In the genomic region with DNA sequence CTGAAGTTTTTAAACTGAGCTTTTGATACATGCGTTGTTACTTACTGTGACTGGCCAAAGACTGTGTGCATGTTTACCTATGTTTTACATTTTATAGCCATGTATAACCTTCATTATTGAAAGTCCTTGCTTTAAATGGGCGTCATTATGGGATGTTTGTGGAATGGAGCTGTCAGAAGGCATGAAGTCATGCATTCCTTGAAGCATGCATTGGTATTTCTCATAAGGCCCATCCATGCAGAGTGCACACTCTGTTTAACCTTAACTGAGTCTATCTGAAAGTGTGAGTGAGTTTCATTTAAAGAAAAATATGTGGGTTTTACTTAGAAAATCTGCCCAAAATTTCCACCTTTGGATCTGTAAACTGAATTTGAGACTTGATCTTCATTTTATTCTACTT, we compare ENCODE assay signal across 11 cellular contexts. TPM values are rescaled to one million over a fixed set of nuclear protein-coding genes. Genes with fewer than 3 reads are reported as not detected.
A peak's percentile ranks its signal among the peaks of the same experiment; 100 is the strongest.
DNase-seq lines count a peak whose midpoint lies in the region; ATAC-seq and TF ChIP-seq lines count a peak whose summit lies in the region.
"Had no signal": no experiment of that assay in that cellular context is flagged by ENCODE, and none has a peak within 500 bp of the region (broad histone marks: within the 10 kb centered on the region; RNA-seq: fewer than 3 reads in every experiment).

No MANE protein-coding gene starts in this region.

- H3K27ac ChIP-seq in body of pancreas: peak overlapping the region; percentile 7 to 90 (median 78)
- peak overlapping the region; percentile 47 for H3K27ac ChIP-seq in mesodermal cell (ENCODE audit: low read depth, low read length, severe bottlenecking)
- H3K27ac ChIP-seq in upper lobe of left lung: peak overlapping the region in 3 of 4 donors; percentile 32 to 68 (median 60)
- H3K27ac ChIP-seq: VCaP had no signal

- H3K9me3 ChIP-seq in body of pancreas (no peaks in the 10 kb centered on the region), mesodermal cell (ENCODE audit: control insufficient read depth, low read length) (no peaks in the 10 kb centered on the region), upper lobe of left lung (no peaks in the 10 kb centered on the region)

- no peak overlapping the region for H3K4me3 ChIP-seq in body of pancreas
- H3K4me3 ChIP-seq in mesodermal cell (ENCODE audit: extremely low read depth, insufficient read depth, low read length, poor library complexity, severe bottlenecking): no peak overlapping the region
- H3K4me3 ChIP-seq in upper lobe of left lung: no peak overlapping the region

- H3K27me3 ChIP-seq in body of pancreas: no peaks in the 10 kb centered on the region
- no peaks in the 10 kb centered on the region for H3K27me3 ChIP-seq in upper lobe of left lung

- DNase-seq in activated T-cell treated with anti-CD3 and anti-CD28 coated beads, Interleukin-2, amount 50 U/mL, for 72 hours: no peak
- DNase-seq in activated T-cell treated with anti-CD3 and anti-CD28 coated beads, Interleukin-2, amount 50 U/mL, for 48 hours: no peak
- DNase-seq in body of pancreas: no peak
- DNase-seq in upper lobe of left lung: no peak
- no peak for DNase-seq in Kasumi-1 (lab: John Stamatoyannopoulos, UW)
- no peak for DNase-seq in CD14-positive monocyte (ENCODE audit: low spot score)
- DNase-seq: MV-4-11, posterior cingulate gyrus had no signal

- TF ChIP-seq CTCF in body of pancreas (IDR thresholded peaks at IDR 0.05): no peak
- TF ChIP-seq CTCF in upper lobe of left lung (IDR thresholded peaks at IDR 0.05): no peak
- no peak for TF ChIP-seq CTCF in CD14-positive monocyte (IDR thresholded peaks at IDR 0.05)

- H3K4me1 Mint-ChIP-seq in activated T-cell treated with anti-CD3 and anti-CD28 coated beads, Interleukin-2, amount 50 U/mL, for 72 hours (ENCODE audit: low read depth): peaks cover 96% of the 10 kb centered on the region
- peaks cover 79% of the 10 kb centered on the region for H3K4me1 Mint-ChIP-seq in CD14-positive monocyte

- TF ChIP-seq EP300 in upper lobe of left lung (IDR thresholded peaks at IDR 0.05): no peak

- intact Hi-C loops in body of pancreas (cut with DNase I): no loop called here
- intact Hi-C loops in CD14-positive monocyte (cut with micrococcal nuclease): no loop called here

- ATAC-seq in activated T-cell treated with anti-CD3 and anti-CD28 coated beads, Interleukin-2, amount 50 U/mL, for 72 hours (replicated peaks in 1 of 2): peak in 1 of 2 donors; percentile 18
- ATAC-seq in body of pancreas (no peak), upper lobe of left lung (ENCODE audit: low FRiP score in 2 of 2) (no peak), GM18868 (IDR thresholded peaks at IDR 0.05; ENCODE audit: unreplicated experiment) (no peak)

- H3K27me3 Mint-ChIP-seq in activated T-cell treated with anti-CD3 and anti-CD28 coated beads, Interleukin-2, amount 50 U/mL, for 72 hours (ENCODE audit: low read depth): no peaks in the 10 kb centered on the region
- H3K27me3 Mint-ChIP-seq in CD14-positive monocyte (ENCODE audit: low read depth in 3 of 3): peaks cover 0 to 3% (median 0%) of the 10 kb centered on the region in 3 donors

- peak overlapping the region; percentile 93 for H3K27ac Mint-ChIP-seq in activated T-cell treated with anti-CD3 and anti-CD28 coated beads, Interleukin-2, amount 50 U/mL, for 72 hours
- H3K27ac Mint-ChIP-seq in CD14-positive monocyte: peak overlapping the region in 2 of 7 donors; percentile 19 to 33

- WGBS in body of pancreas, 2 donors: 43 to 52% methylated on average over 2 of the region's 2 CpGs
- 67% methylated on average over 1 of the region's 2 CpGs; no CpG with 5 or more reads in 1 of the 2 experiments for WGBS in mesodermal cell (ENCODE audit: insufficient coverage in 2 of 2), 2 experiments
- WGBS in upper lobe of left lung, 2 donors: 69 to 70% methylated on average over 2 of the region's 2 CpGs

- H3K4me1 ChIP-seq in body of pancreas: peaks cover 97% of the 10 kb centered on the region
- H3K4me1 ChIP-seq in mesodermal cell (ENCODE audit: control insufficient read depth, insufficient read depth, low read length, poor library complexity, severe bottlenecking): peaks cover 67% of the 10 kb centered on the region
- peaks cover 72 to 96% (median 91%) of the 10 kb centered on the region in 4 donors for H3K4me1 ChIP-seq in upper lobe of left lung

- no peaks in the 10 kb centered on the region for H3K36me3 ChIP-seq in body of pancreas (replicated peaks in 1 of 2; ENCODE audit: insufficient read depth in 1 of 2, low read depth in 2 of 2)
- H3K36me3 ChIP-seq in mesodermal cell (ENCODE audit: control insufficient read depth, insufficient read depth, low read length): peaks cover 21% of the 10 kb centered on the region
- H3K36me3 ChIP-seq in upper lobe of left lung: no peaks in the 10 kb centered on the region

- peak overlapping the region; percentile 33 to 84 for H3K4me3 Mint-ChIP-seq in activated T-cell treated with anti-CD3 and anti-CD28 coated beads, Interleukin-2, amount 50 U/mL, for 72 hours
- H3K4me3 Mint-ChIP-seq in CD14-positive monocyte: no peak overlapping the region

- H3K9me3 Mint-ChIP-seq in activated T-cell treated with anti-CD3 and anti-CD28 coated beads, Interleukin-2, amount 50 U/mL, for 72 hours: no peaks in the 10 kb centered on the region
- no peaks in the 10 kb centered on the region for H3K9me3 Mint-ChIP-seq in CD14-positive monocyte

- peaks cover 2 to 15% of the 10 kb centered on the region in 2 donors for H3K36me3 Mint-ChIP-seq in activated T-cell treated with anti-CD3 and anti-CD28 coated beads, Interleukin-2, amount 50 U/mL, for 72 hours (ENCODE audit: insufficient read depth in 2 of 2)
- peaks cover 11 to 29% of the 10 kb centered on the region in 2 donors for H3K36me3 Mint-ChIP-seq in CD14-positive monocyte

- TF ChIP-seq POLR2A in body of pancreas (IDR thresholded peaks at IDR 0.05) (no peak), upper lobe of left lung (IDR thresholded peaks at IDR 0.05) (no peak)

RNA-seq across cellular contexts. Expression of a gene that starts 51.1 kb away (rescaled TPM):
- total RNA-seq in activated T-cell treated with anti-CD3 and anti-CD28 coated beads, Interleukin-2, amount 50 U/mL, for 72 hours: 10 to 100 TPM; 83.4 to 90.3 TPM
- 10 to 100 TPM; 88.7 to 98.3 TPM for total RNA-seq in body of pancreas
- polyA plus RNA-seq in mesodermal cell (2013, experiment 1 of 2): 118 TPM
- 132 TPM for polyA plus RNA-seq in mesodermal cell (2013, experiment 2 of 2)
- total RNA-seq in upper lobe of left lung: 10 to 100 TPM; 41.2 to 69.3 (median 58.6) TPM
- 100 to 1,000 TPM; 101 to 135 TPM for polyA plus RNA-seq in CD14-positive monocyte

Comparison
In these comparisons a context has a peak if more than half of its experiments do, and no peak if none do; other contexts are left out.
1. H3K4me3 Mint-ChIP-seq: peak in activated T-cell treated with anti-CD3 and anti-CD28 coated beads, Interleukin-2, amount 50 U/mL, for 72 hours (2 of 2); none in CD14-positive monocyte (0 of 2).
2. Peak in every context shown above with its lines, with median percentiles within 50 percentile points of each other: H3K27ac ChIP-seq.